1 cellular context compared by ENCODE assay signal in genomic region chr3:135159848-135160247, GRCh38.
TF ChIP-seq lines count a peak whose summit lies in the region.

No MANE protein-coding gene starts in this region.

TF ChIP-seq in GM23338, 12 proteins besides CTCF, POLR2A, EP300 and RAD21 (continued from another document):
- TF ChIP-seq ZNF462 (CRISPR knock-in tag; IDR thresholded peaks at IDR 0.05) (no peak), EZH2phosphoT487 (IDR thresholded peaks at IDR 0.05; ENCODE audit: unreplicated experiment) (no peak), POLR2AphosphoS5 (IDR thresholded peaks at IDR 0.05; ENCODE audit: low read depth) (no peak), CREB1 (CRISPR knock-in tag; IDR thresholded peaks at IDR 0.05; ENCODE audit: low read depth) (no peak), ZNF331 (CRISPR knock-in tag; IDR thresholded peaks at IDR 0.05; ENCODE audit: low read depth) (no peak)
